ENCODE assay signal across 12 cellular contexts in the genomic region with DNA sequence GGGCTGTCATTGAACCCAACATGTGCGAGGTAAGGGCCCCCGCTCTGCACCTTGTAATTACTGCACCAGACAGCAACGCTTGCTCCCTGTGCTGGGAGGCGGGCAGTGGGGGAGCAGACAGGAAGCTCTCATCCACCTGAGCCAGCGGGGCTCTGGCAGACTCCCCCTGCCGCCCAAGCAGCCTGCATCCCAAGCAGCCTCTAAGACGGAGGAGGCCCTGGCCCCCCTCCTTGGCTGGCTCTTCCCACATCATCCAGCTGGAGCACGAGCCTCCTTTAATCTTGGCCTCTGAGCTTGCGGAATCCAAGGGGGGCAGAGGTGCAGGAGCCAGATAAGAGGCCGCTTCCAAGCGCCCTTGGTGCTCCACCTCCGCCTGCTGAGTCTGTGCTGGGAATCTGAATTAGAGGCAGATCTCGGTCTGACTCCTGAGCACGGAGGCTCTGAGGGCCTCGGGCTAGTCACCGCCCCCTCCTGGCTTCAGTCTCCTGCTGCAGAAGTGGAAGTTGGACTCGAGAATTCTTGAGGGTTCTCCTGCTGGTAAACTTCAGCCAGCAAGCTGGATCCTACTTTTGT. TPM values are rescaled to one million over a fixed set of nuclear protein-coding genes. Genes with fewer than 3 reads are reported as not detected.
A peak's percentile ranks its signal among the peaks of the same experiment; 100 is the strongest.
DNase-seq lines count a peak whose midpoint lies in the region; ATAC-seq, FAIRE-seq and TF ChIP-seq lines count a peak whose summit lies in the region.
"Had no signal": no experiment of that assay in that cellular context is flagged by ENCODE, and none has a peak within 500 bp of the region (broad histone marks: within the 10 kb centered on the region; RNA-seq: fewer than 3 reads in every experiment).

No MANE protein-coding gene starts in this region.

- H3K27ac ChIP-seq in kidney (ENCODE audit: low read depth in 2 of 2, low read length in 2 of 2) = no peak overlapping the region

- H3K9me3 ChIP-seq in kidney (ENCODE audit: control insufficient read depth in 1 of 2, low read length in 2 of 2) = no peaks in the 10 kb centered on the region

- H3K27me3 Mint-ChIP-seq in CD14-positive monocyte (ENCODE audit: low read depth in 3 of 3) (peaks cover 10 to 15% (median 11%) of the 10 kb centered on the region in 3 donors), natural killer cell (ENCODE audit: low read depth in 2 of 2) (peaks cover 0 to under 1% of the 10 kb centered on the region in 2 donors)
- H3K27me3 Mint-ChIP-seq: activated naive CD4-positive, alpha-beta T cell treated with anti-CD3 and anti-CD28 coated beads, Interleukin-2, amount 50 U/mL, for 24 hours had no signal

- H3K9ac ChIP-seq in kidney (ENCODE audit: low read length in 2 of 2) = no peak overlapping the region

- H3K36me3 Mint-ChIP-seq in CD14-positive monocyte (peaks cover 46 to 61% of the 10 kb centered on the region in 2 donors), natural killer cell (no peaks in the 10 kb centered on the region)

- ATAC-seq in natural killer cell = no peak
- no peak for ATAC-seq in HG02571 (IDR thresholded peaks at IDR 0.05; ENCODE audit: unreplicated experiment)
- no peak for ATAC-seq in HG03520 (IDR thresholded peaks at IDR 0.05; ENCODE audit: unreplicated experiment)

- peak; percentile 22 for TF ChIP-seq CTCF in cardiac fibroblast (IDR thresholded peaks at IDR 0.05; ENCODE audit: low read depth, low read length)
- no peak for TF ChIP-seq CTCF in kidney (IDR thresholded peaks at IDR 0.05; ENCODE audit: borderline replicate concordance, extremely low read depth, insufficient read depth)
- TF ChIP-seq CTCF in CD14-positive monocyte (IDR thresholded peaks at IDR 0.05) = no peak
- TF ChIP-seq CTCF in natural killer cell (IDR thresholded peaks at IDR 0.05) = no peak

- H3K4me3 Mint-ChIP-seq in CD14-positive monocyte (no peak overlapping the region), natural killer cell (no peak overlapping the region)
- H3K4me3 Mint-ChIP-seq: activated naive CD4-positive, alpha-beta T cell treated with anti-CD3 and anti-CD28 coated beads, Interleukin-2, amount 50 U/mL, for 24 hours; HFFc6 had no signal

- H3K9me3 Mint-ChIP-seq in CD14-positive monocyte = peaks cover 0 to 2% (median 0%) of the 10 kb centered on the region in 7 donors
- no peaks in the 10 kb centered on the region for H3K9me3 Mint-ChIP-seq in natural killer cell
- H3K9me3 Mint-ChIP-seq: activated naive CD4-positive, alpha-beta T cell treated with anti-CD3 and anti-CD28 coated beads, Interleukin-2, amount 50 U/mL, for 24 hours; HFFc6 had no signal

- DNase-seq in AG08396 (ENCODE audit: low spot score) = peak; percentile 49
- DNase-seq in NCI-H1105 (lab: John Stamatoyannopoulos, UW) = peak; percentile 33
- peak; percentile 19 to 62 for DNase-seq in cardiac fibroblast (ENCODE audit: low read depth in 2 of 2)
- DNase-seq in kidney = peak; percentile 55
- DNase-seq in CD14-positive monocyte (ENCODE audit: low spot score) = no peak
- DNase-seq in natural killer cell = no peak

- H3K4me1 Mint-ChIP-seq in CD14-positive monocyte = peaks cover 27% of the 10 kb centered on the region
- H3K4me1 Mint-ChIP-seq in natural killer cell = peaks cover 10 to 30% of the 10 kb centered on the region in 2 donors

- peaks cover 5 to 8% of the 10 kb centered on the region in 2 donors for H3K36me3 ChIP-seq in kidney (ENCODE audit: control insufficient read depth in 1 of 2, insufficient read depth in 2 of 2, low read length in 2 of 2)

- no peak for FAIRE-seq in kidney (lab: Jason Lieb, UNC)

- H3K27ac Mint-ChIP-seq in CD14-positive monocyte (no peak overlapping the region), natural killer cell (no peak overlapping the region)
- H3K27ac Mint-ChIP-seq: activated naive CD4-positive, alpha-beta T cell treated with anti-CD3 and anti-CD28 coated beads, Interleukin-2, amount 50 U/mL, for 24 hours had no signal

- H3K4me3 ChIP-seq in cardiac fibroblast (replicated peaks in 1 of 2; ENCODE audit: low read depth in 2 of 2, low read length in 2 of 2) = no peak overlapping the region
- H3K4me3 ChIP-seq in kidney (ENCODE audit: low read length in 2 of 2) = no peak overlapping the region

- intact Hi-C loops in kidney (cut with DNase I) = no loop called here
- intact Hi-C loops in CD14-positive monocyte (cut with micrococcal nuclease) = loop anchor here (2.0 to 5.0 kb wide), 2 partner anchors 216 kb away; no protein-coding TSS in a partner anchor
- intact Hi-C loops in natural killer cell (cut with micrococcal nuclease) = no loop called here

- H3K4me1 ChIP-seq in kidney (ENCODE audit: control insufficient read depth in 1 of 2, insufficient read depth in 1 of 2, low read depth in 1 of 2, low read length in 2 of 2) = peaks cover 12 to 13% of the 10 kb centered on the region in 2 donors

RNA-seq across cellular contexts. Expression of gene CDH22, which starts 40.0 kb away (rescaled TPM):
- total RNA-seq in kidney = 1.6 TPM
- 0.19 TPM for polyA plus RNA-seq in kidney (ENCODE audit: insufficient read depth, low read depth, low replicate concordance)
- polyA plus RNA-seq in CD14-positive monocyte = not detected
- not detected for total RNA-seq in natural killer cell
- total RNA-seq: epithelial cell of proximal tubule, HFFc6, HT1080 had no signal

RNA-seq across cellular contexts. Expression of gene ELMO2, which starts 58.1 kb away (rescaled TPM):
- total RNA-seq in kidney (43.0 TPM), natural killer cell (100 to 1,000 TPM; 108 to 156 (median 142) TPM)
- polyA plus RNA-seq in kidney (ENCODE audit: insufficient read depth, low read depth, low replicate concordance) (21.0 TPM), CD14-positive monocyte (10 to 100 TPM; 35.3 to 42.3 TPM)

Comparison
In these comparisons a context has a peak if more than half of its experiments do, and no peak if none do; other contexts are left out.
1. DNase-seq: peak in AG08396 (single experiment), NCI-H1105 (single experiment), cardiac fibroblast (2 of 2) and kidney (single experiment); none in CD14-positive monocyte (single experiment) and natural killer cell (single experiment).
2. intact Hi-C loops: an anchor here in CD14-positive monocyte (2.0 to 5.0 kb wide); none called in kidney and natural killer cell.